ENCODE assay signal across 2 cellular contexts in genomic region chr2:48250943-48251342, GRCh38.
TF ChIP-seq lines count a peak whose summit lies in the region.

No MANE protein-coding gene starts in this region.

TF ChIP-seq in HepG2, 621 proteins besides CTCF, POLR2A, EP300 and RAD21 (continues in another document):
- 0 out of 2 replicates have a peak, but pooled peaks have one; percentile 27 for TF ChIP-seq ZNF639 (CRISPR knock-in tag; conservative IDR thresholded peaks at IDR 0.05)
- TF ChIP-seq PAX8 (CRISPR knock-in tag; IDR thresholded peaks at IDR 0.05; ENCODE audit: borderline replicate concordance) = no peak
- peak; percentile 73; the same call in 1 of the 2 replicates for TF ChIP-seq SOX5 (CRISPR knock-in tag; IDR thresholded peaks at IDR 0.05; ENCODE audit: borderline replicate concordance)
- TF ChIP-seq ATRX (CRISPR knock-in tag; IDR thresholded peaks at IDR 0.05; ENCODE audit: borderline replicate concordance) = no peak
- TF ChIP-seq ZFP1 (CRISPR knock-in tag; IDR thresholded peaks at IDR 0.05) = 0 out of 2 replicates have a peak, but pooled peaks have one; percentile 13
- TF ChIP-seq BCL6 (CRISPR knock-in tag; IDR thresholded peaks at IDR 0.05) = peak; percentile 67
- no peak for TF ChIP-seq HMG20B (CRISPR knock-in tag; conservative IDR thresholded peaks at IDR 0.05)
- no peak for TF ChIP-seq SRSF9 (IDR thresholded peaks at IDR 0.05; ENCODE audit: borderline replicate concordance, insufficient read depth, low read depth, low read length, poor library complexity, severe bottlenecking)
- TF ChIP-seq WIZ (CRISPR knock-in tag; IDR thresholded peaks at IDR 0.05) = no peak
- no peak for TF ChIP-seq MAFF (IDR thresholded peaks at IDR 0.05; ENCODE audit: low read depth, low read length)
- TF ChIP-seq ZNF264 (CRISPR knock-in tag; IDR thresholded peaks at IDR 0.05) = 0 out of 2 replicates have a peak, but pooled peaks have one; percentile 38
- no peak for TF ChIP-seq ZNF446 (CRISPR knock-in tag; IDR thresholded peaks at IDR 0.05)
- no peak for TF ChIP-seq SP2 (CRISPR knock-in tag; IDR thresholded peaks at IDR 0.05)
- TF ChIP-seq HMG20A (CRISPR knock-in tag; IDR thresholded peaks at IDR 0.05; ENCODE audit: borderline replicate concordance) = peak; percentile 68; the same call in 1 of the 2 replicates
- TF ChIP-seq, protein P1, sequence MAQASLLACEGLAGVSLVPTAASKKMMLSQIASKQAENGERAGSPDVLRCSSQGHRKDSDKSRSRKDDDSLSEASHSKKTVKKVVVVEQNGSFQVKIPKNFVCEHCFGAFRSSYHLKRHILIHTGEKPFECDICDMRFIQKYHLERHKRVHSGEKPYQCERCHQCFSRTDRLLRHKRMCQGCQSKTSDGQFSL (CRISPR knock-in tag; IDR thresholded peaks at IDR 0.05) = no peak
- TF ChIP-seq, protein P2, sequence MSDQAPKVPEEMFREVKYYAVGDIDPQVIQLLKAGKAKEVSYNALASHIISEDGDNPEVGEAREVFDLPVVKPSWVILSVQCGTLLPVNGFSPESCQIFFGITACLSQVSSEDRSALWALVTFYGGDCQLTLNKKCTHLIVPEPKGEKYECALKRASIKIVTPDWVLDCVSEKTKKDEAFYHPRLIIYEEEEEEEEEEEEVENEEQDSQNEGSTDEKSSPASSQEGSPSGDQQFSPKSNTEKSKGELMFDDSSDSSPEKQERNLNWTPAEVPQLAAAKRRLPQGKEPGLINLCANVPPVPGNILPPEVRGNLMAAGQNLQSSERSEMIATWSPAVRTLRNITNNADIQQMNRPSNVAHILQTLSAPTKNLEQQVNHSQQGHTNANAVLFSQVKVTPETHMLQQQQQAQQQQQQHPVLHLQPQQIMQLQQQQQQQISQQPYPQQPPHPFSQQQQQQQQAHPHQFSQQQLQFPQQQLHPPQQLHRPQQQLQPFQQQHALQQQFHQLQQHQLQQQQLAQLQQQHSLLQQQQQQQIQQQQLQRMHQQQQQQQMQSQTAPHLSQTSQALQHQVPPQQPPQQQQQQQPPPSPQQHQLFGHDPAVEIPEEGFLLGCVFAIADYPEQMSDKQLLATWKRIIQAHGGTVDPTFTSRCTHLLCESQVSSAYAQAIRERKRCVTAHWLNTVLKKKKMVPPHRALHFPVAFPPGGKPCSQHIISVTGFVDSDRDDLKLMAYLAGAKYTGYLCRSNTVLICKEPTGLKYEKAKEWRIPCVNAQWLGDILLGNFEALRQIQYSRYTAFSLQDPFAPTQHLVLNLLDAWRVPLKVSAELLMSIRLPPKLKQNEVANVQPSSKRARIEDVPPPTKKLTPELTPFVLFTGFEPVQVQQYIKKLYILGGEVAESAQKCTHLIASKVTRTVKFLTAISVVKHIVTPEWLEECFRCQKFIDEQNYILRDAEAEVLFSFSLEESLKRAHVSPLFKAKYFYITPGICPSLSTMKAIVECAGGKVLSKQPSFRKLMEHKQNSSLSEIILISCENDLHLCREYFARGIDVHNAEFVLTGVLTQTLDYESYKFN (CRISPR knock-in tag; conservative IDR thresholded peaks at IDR 0.05) = peak; percentile 81
- no peak for TF ChIP-seq GTF2F1 (IDR thresholded peaks at IDR 0.05; ENCODE audit: low read length)
- no peak; the same call in 1 of the 2 replicates for TF ChIP-seq RCOR2 (CRISPR knock-in tag; IDR thresholded peaks at IDR 0.05)
- no peak for TF ChIP-seq SPEN (CRISPR knock-in tag; IDR thresholded peaks at IDR 0.05; ENCODE audit: low read depth)
- no peak for TF ChIP-seq ZBTB8A (CRISPR knock-in tag; IDR thresholded peaks at IDR 0.05; ENCODE audit: borderline replicate concordance, low read depth)
- TF ChIP-seq CCDC6 (CRISPR knock-in tag; IDR thresholded peaks at IDR 0.05) = 0 out of 2 replicates have a peak, but pooled peaks have one; percentile 22
- no peak for TF ChIP-seq SSRP1 (CRISPR knock-in tag; IDR thresholded peaks at IDR 0.05)
- TF ChIP-seq, protein P3, sequence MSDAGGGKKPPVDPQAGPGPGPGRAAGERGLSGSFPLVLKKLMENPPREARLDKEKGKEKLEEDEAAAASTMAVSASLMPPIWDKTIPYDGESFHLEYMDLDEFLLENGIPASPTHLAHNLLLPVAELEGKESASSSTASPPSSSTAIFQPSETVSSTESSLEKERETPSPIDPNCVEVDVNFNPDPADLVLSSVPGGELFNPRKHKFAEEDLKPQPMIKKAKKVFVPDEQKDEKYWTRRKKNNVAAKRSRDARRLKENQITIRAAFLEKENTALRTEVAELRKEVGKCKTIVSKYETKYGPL (CRISPR knock-in tag; IDR thresholded peaks at IDR 0.05) = 0 out of 2 replicates have a peak, but pooled peaks have one; percentile 61
- TF ChIP-seq FOXC1 (CRISPR knock-in tag; IDR thresholded peaks at IDR 0.05; ENCODE audit: borderline replicate concordance) = no peak
- TF ChIP-seq NFYC (CRISPR knock-in tag; IDR thresholded peaks at IDR 0.05) = no peak
- peak; percentile 59; the same call in 1 of the 2 replicates for TF ChIP-seq HNF4G (IDR thresholded peaks at IDR 0.05; ENCODE audit: borderline replicate concordance, low read depth, low read length)
- no peak for TF ChIP-seq HNF4G (CRISPR knock-in tag; IDR thresholded peaks at IDR 0.05; ENCODE audit: borderline replicate concordance, low read depth)

TF ChIP-seq in GM23338, 12 proteins besides CTCF, POLR2A, EP300 and RAD21:
- TF ChIP-seq ETS1 (IDR thresholded peaks at IDR 0.05) = no peak
- TF ChIP-seq, protein P4, sequence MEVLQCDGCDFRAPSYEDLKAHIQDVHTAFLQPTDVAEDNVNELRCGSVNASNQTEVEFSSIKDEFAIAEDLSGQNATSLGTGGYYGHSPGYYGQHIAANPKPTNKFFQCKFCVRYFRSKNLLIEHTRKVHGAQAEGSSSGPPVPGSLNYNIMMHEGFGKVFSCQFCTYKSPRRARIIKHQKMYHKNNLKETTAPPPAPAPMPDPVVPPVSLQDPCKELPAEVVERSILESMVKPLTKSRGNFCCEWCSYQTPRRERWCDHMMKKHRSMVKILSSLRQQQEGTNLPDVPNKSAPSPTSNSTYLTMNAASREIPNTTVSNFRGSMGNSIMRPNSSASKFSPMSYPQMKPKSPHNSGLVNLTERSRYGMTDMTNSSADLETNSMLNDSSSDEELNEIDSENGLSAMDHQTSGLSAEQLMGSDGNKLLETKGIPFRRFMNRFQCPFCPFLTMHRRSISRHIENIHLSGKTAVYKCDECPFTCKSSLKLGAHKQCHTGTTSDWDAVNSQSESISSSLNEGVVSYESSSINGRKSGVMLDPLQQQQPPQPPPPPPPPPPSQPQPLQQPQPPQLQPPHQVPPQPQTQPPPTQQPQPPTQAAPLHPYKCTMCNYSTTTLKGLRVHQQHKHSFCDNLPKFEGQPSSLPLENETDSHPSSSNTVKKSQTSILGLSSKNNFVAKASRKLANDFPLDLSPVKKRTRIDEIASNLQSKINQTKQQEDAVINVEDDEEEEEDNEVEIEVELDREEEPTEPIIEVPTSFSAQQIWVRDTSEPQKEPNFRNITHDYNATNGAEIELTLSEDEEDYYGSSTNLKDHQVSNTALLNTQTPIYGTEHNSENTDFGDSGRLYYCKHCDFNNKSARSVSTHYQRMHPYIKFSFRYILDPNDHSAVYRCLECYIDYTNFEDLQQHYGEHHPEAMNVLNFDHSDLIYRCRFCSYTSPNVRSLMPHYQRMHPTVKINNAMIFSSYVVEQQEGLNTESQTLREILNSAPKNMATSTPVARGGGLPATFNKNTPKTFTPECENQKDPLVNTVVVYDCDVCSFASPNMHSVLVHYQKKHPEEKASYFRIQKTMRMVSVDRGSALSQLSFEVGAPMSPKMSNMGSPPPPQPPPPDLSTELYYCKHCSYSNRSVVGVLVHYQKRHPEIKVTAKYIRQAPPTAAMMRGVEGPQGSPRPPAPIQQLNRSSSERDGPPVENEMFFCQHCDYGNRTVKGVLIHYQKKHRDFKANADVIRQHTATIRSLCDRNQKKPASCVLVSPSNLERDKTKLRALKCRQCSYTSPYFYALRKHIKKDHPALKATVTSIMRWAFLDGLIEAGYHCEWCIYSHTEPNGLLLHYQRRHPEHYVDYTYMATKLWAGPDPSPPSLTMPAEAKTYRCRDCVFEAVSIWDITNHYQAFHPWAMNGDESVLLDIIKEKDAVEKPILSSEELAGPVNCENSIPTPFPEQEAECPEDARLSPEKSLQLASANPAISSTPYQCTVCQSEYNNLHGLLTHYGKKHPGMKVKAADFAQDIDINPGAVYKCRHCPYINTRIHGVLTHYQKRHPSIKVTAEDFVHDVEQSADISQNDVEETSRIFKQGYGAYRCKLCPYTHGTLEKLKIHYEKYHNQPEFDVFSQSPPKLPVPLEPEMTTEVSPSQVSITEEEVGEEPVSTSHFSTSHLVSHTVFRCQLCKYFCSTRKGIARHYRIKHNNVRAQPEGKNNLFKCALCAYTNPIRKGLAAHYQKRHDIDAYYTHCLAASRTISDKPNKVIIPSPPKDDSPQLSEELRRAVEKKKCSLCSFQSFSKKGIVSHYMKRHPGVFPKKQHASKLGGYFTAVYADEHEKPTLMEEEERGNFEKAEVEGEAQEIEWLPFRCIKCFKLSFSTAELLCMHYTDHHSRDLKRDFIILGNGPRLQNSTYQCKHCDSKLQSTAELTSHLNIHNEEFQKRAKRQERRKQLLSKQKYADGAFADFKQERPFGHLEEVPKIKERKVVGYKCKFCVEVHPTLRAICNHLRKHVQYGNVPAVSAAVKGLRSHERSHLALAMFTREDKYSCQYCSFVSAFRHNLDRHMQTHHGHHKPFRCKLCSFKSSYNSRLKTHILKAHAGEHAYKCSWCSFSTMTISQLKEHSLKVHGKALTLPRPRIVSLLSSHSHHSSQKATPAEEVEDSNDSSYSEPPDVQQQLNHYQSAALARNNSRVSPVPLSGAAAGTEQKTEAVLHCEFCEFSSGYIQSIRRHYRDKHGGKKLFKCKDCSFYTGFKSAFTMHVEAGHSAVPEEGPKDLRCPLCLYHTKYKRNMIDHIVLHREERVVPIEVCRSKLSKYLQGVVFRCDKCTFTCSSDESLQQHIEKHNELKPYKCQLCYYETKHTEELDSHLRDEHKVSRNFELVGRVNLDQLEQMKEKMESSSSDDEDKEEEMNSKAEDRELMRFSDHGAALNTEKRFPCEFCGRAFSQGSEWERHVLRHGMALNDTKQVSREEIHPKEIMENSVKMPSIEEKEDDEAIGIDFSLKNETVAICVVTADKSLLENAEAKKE (CRISPR knock-in tag; IDR thresholded peaks at IDR 0.05) = no peak
- no peak for TF ChIP-seq STAT1 (IDR thresholded peaks at IDR 0.05; ENCODE audit: unreplicated experiment)
- TF ChIP-seq EZH2phosphoT487 (IDR thresholded peaks at IDR 0.05; ENCODE audit: unreplicated experiment) = no peak
- no peak for TF ChIP-seq EZH2 (IDR thresholded peaks at IDR 0.05; ENCODE audit: low read depth, unreplicated experiment)
- TF ChIP-seq ZNF331 (CRISPR knock-in tag; IDR thresholded peaks at IDR 0.05; ENCODE audit: low read depth) = no peak
- TF ChIP-seq CREB1 (CRISPR knock-in tag; IDR thresholded peaks at IDR 0.05; ENCODE audit: low read depth) = no peak
- TF ChIP-seq ZNF114 (CRISPR knock-in tag; IDR thresholded peaks at IDR 0.05) = no peak
- TF ChIP-seq, protein P5, sequence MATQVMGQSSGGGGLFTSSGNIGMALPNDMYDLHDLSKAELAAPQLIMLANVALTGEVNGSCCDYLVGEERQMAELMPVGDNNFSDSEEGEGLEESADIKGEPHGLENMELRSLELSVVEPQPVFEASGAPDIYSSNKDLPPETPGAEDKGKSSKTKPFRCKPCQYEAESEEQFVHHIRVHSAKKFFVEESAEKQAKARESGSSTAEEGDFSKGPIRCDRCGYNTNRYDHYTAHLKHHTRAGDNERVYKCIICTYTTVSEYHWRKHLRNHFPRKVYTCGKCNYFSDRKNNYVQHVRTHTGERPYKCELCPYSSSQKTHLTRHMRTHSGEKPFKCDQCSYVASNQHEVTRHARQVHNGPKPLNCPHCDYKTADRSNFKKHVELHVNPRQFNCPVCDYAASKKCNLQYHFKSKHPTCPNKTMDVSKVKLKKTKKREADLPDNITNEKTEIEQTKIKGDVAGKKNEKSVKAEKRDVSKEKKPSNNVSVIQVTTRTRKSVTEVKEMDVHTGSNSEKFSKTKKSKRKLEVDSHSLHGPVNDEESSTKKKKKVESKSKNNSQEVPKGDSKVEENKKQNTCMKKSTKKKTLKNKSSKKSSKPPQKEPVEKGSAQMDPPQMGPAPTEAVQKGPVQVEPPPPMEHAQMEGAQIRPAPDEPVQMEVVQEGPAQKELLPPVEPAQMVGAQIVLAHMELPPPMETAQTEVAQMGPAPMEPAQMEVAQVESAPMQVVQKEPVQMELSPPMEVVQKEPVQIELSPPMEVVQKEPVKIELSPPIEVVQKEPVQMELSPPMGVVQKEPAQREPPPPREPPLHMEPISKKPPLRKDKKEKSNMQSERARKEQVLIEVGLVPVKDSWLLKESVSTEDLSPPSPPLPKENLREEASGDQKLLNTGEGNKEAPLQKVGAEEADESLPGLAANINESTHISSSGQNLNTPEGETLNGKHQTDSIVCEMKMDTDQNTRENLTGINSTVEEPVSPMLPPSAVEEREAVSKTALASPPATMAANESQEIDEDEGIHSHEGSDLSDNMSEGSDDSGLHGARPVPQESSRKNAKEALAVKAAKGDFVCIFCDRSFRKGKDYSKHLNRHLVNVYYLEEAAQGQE (IDR thresholded peaks at IDR 0.05; ENCODE audit: unreplicated experiment) = no peak
- no peak for TF ChIP-seq POLR2AphosphoS5 (IDR thresholded peaks at IDR 0.05; ENCODE audit: low read depth)
